ENCODE assay signal across 11 cellular contexts in genomic region chr22:39995346-39996252, GRCh38. TPM values are rescaled to one million over a fixed set of nuclear protein-coding genes. Genes with fewer than 3 reads are reported as not detected.
A peak's percentile ranks its signal among the peaks of the same experiment; 100 is the strongest.
DNase-seq lines count a peak whose midpoint lies in the region; ATAC-seq and TF ChIP-seq lines count a peak whose summit lies in the region.
"Had no signal": no experiment of that assay in that cellular context is flagged by ENCODE, and none has a peak within 500 bp of the region (broad histone marks: within the 10 kb centered on the region; RNA-seq: fewer than 3 reads in every experiment).

No MANE protein-coding gene starts in this region.

- H3K4me1 Mint-ChIP-seq in activated naive CD4-positive, alpha-beta T cell treated with anti-CD3 and anti-CD28 coated beads, Interleukin-2, amount 10 ng/mL, durations not matched to agents 7 days and 5 days = peaks cover 7% of the 10 kb centered on the region

- H3K27ac ChIP-seq in breast epithelium = peak overlapping the region; percentile 80 to 83
- no peak overlapping the region for H3K27ac ChIP-seq in left lung
- peak overlapping the region; percentile 44 for H3K27ac ChIP-seq in thymus (ENCODE audit: low read depth)

- H3K4me3 Mint-ChIP-seq in activated naive CD4-positive, alpha-beta T cell treated with anti-CD3 and anti-CD28 coated beads, Interleukin-2, amount 10 ng/mL, durations not matched to agents 7 days and 5 days = peak overlapping the region; percentile 22

- TF ChIP-seq POLR2A in breast epithelium (IDR thresholded peaks at IDR 0.05) = no peak

- no peaks in the 10 kb centered on the region for H3K9me3 Mint-ChIP-seq in activated naive CD4-positive, alpha-beta T cell treated with anti-CD3 and anti-CD28 coated beads, Interleukin-2, amount 10 ng/mL, durations not matched to agents 7 days and 5 days
- no peaks in the 10 kb centered on the region for H3K9me3 Mint-ChIP-seq in activated naive CD4-positive, alpha-beta T cell treated with anti-CD3 and anti-CD28 coated beads, Interleukin-2, amount 50 U/mL, for 72 hours

- ATAC-seq in activated naive CD4-positive, alpha-beta T cell treated with anti-CD3 and anti-CD28 coated beads, Interleukin-2, amount 50 U/mL, for 72 hours = no peak
- no peak for ATAC-seq in left lung

- WGBS in thymus = 64% methylated on average over 40 of the region's 40 CpGs

- peaks cover 0 to 28% of the 10 kb centered on the region in 2 donors for H3K4me1 ChIP-seq in breast epithelium
- H3K4me1 ChIP-seq in left lung = peaks cover 0 to 15% of the 10 kb centered on the region in 2 donors
- H3K4me1 ChIP-seq in thymus (ENCODE audit: control insufficient read depth, insufficient read depth, low read length) = peaks cover 12% of the 10 kb centered on the region

- H3K36me3 ChIP-seq in breast epithelium (no peaks in the 10 kb centered on the region), left lung (no peaks in the 10 kb centered on the region), thymus (ENCODE audit: control insufficient read depth, insufficient read depth) (no peaks in the 10 kb centered on the region)

- DNase-seq in activated naive CD4-positive, alpha-beta T cell treated with anti-CD3 and anti-CD28 coated beads, Interleukin-2, amount 10 ng/mL, durations not matched to agents 7 days and 5 days = no peak
- DNase-seq in activated naive CD4-positive, alpha-beta T cell treated with anti-CD3 and anti-CD28 coated beads, Interleukin-2, amount 50 U/mL, for 72 hours (ENCODE audit: low spot score in 2 of 2) = no peak
- DNase-seq in breast epithelium (ENCODE audit: low spot score in 2 of 2) (no peak), left lung (no peak), HK-2 (ENCODE audit: unreplicated experiment) (no peak), activated gamma-delta T cell (lab: John Stamatoyannopoulos, UW) (no peak), SKM-1 (lab: John Stamatoyannopoulos, UW; ENCODE audit: unreplicated experiment) (no peak)
- DNase-seq: GOT3 had no signal

- intact Hi-C loops in breast epithelium (cut with DNase I; ENCODE audit: low total_unique reads) = no loop called here
- intact Hi-C loops in left lung (cut with DNase I) = no loop called here

- no peaks in the 10 kb centered on the region for H3K36me3 Mint-ChIP-seq in activated naive CD4-positive, alpha-beta T cell treated with anti-CD3 and anti-CD28 coated beads, Interleukin-2, amount 10 ng/mL, durations not matched to agents 7 days and 5 days
- no peaks in the 10 kb centered on the region for H3K36me3 Mint-ChIP-seq in activated naive CD4-positive, alpha-beta T cell treated with anti-CD3 and anti-CD28 coated beads, Interleukin-2, amount 50 U/mL, for 72 hours

- H3K27ac Mint-ChIP-seq in activated naive CD4-positive, alpha-beta T cell treated with anti-CD3 and anti-CD28 coated beads, Interleukin-2, amount 10 ng/mL, durations not matched to agents 7 days and 5 days = no peak overlapping the region
- H3K27ac Mint-ChIP-seq in activated naive CD4-positive, alpha-beta T cell treated with anti-CD3 and anti-CD28 coated beads, Interleukin-2, amount 50 U/mL, for 72 hours = no peak overlapping the region

- H3K27me3 Mint-ChIP-seq in activated naive CD4-positive, alpha-beta T cell treated with anti-CD3 and anti-CD28 coated beads, Interleukin-2, amount 10 ng/mL, durations not matched to agents 7 days and 5 days = peaks cover 84% of the 10 kb centered on the region

- CTCF ChIA-PET in activated naive CD4-positive, alpha-beta T cell treated with anti-CD3 and anti-CD28 coated beads, Interleukin-2, amount 10 ng/mL, durations not matched to agents 7 days and 5 days (lab: Charles Lee) = interaction anchor here (1.3 to 1.4 kb wide), 2 partner anchors 10 to 29 kb away, joined by 3 read pairs; no protein-coding TSS in a partner anchor

- no peak for TF ChIP-seq CTCF in breast epithelium (IDR thresholded peaks at IDR 0.05)
- no peak for TF ChIP-seq CTCF in left lung (IDR thresholded peaks at IDR 0.05)

- H3K9me3 ChIP-seq in breast epithelium (no peaks in the 10 kb centered on the region), left lung (no peaks in the 10 kb centered on the region), thymus (ENCODE audit: control insufficient read depth) (no peaks in the 10 kb centered on the region)

- H3K4me3 ChIP-seq in breast epithelium (peak overlapping the region; percentile 4 to 71 (median 71)), left lung (peak overlapping the region; percentile 2 to 31), thymus (ENCODE audit: low read length) (peak overlapping the region; percentile 45)

- no peaks in the 10 kb centered on the region for H3K27me3 ChIP-seq in breast epithelium
- H3K27me3 ChIP-seq in left lung = peaks cover 36 to 59% of the 10 kb centered on the region in 2 donors
- peaks cover 12% of the 10 kb centered on the region for H3K27me3 ChIP-seq in thymus (ENCODE audit: control insufficient read depth, insufficient read depth)

RNA-seq across cellular contexts. Expression of gene FAM83F, which starts 0.8 kb away (rescaled TPM):
- total RNA-seq in activated naive CD4-positive, alpha-beta T cell treated with anti-CD3 and anti-CD28 coated beads, Interleukin-2, amount 50 U/mL, for 72 hours = 1 to 10 TPM; 1.1 TPM
- 10 to 100 TPM in 1 of 3 donors, 1 to 10 TPM in 2; 4.5 to 15.5 (median 7.5) TPM for total RNA-seq in breast epithelium
- under 1 TPM; 0.64 to 0.73 TPM for total RNA-seq in left lung
- polyA plus RNA-seq in thymus = 2.0 TPM
- polyA plus RNA-seq: BJ had no signal

RNA-seq across cellular contexts. Expression of gene TMA7B, which starts 35.4 kb away (rescaled TPM):
- 1 to 10 TPM; 2.4 to 2.5 TPM for total RNA-seq in activated naive CD4-positive, alpha-beta T cell treated with anti-CD3 and anti-CD28 coated beads, Interleukin-2, amount 50 U/mL, for 72 hours
- total RNA-seq in breast epithelium = under 1 TPM in 1 of 3 donors, not detected in 2; 0.16 TPM
- under 1 TPM; 0.17 to 0.42 TPM for total RNA-seq in left lung
- polyA plus RNA-seq in thymus = 3.3 TPM
- total RNA-seq: HT1080 had no signal
- polyA plus RNA-seq: BJ had no signal

Comparison
In these comparisons a context has a peak if more than half of its experiments do, and no peak if none do; other contexts are left out.
1. H3K27ac ChIP-seq: peak in breast epithelium (2 of 2) and thymus (single experiment); none in left lung (0 of 2).
2. H3K4me3 ChIP-seq: peak in every context shown above with its lines; median percentile 71 in breast epithelium; 45 in thymus; 16 in left lung.